ENCODE assay signal across 33 cellular contexts in genomic region chr16:50498756-50499155, GRCh38. TPM values are rescaled to one million over a fixed set of nuclear protein-coding genes. Genes with fewer than 3 reads are reported as not detected.
DNase-seq lines count a peak whose midpoint lies in the region; ATAC-seq and TF ChIP-seq lines count a peak whose summit lies in the region.
"Had no signal": no experiment of that assay in that cellular context is flagged by ENCODE, and none has a peak within 500 bp of the region (broad histone marks: within the 10 kb centered on the region; RNA-seq: fewer than 3 reads in every experiment).

No MANE protein-coding gene starts in this region.

- intact Hi-C loops in esophagus squamous epithelium (cut with DNase I): no loop called here
- intact Hi-C loops in sigmoid colon (cut with DNase I): no loop called here

- no peak for TF ChIP-seq CTCF in esophagus squamous epithelium (IDR thresholded peaks at IDR 0.05)
- no peak for TF ChIP-seq CTCF in sigmoid colon (IDR thresholded peaks at IDR 0.05)
- no peak for TF ChIP-seq CTCF in GM13977 (IDR thresholded peaks at IDR 0.05; ENCODE audit: extremely low read depth, insufficient read depth, missing control alignments)

- H3K4me1 ChIP-seq in esophagus squamous epithelium: no peaks in the 10 kb centered on the region
- H3K4me1 ChIP-seq in sigmoid colon: peaks cover 0 to 19% (median 16%) of the 10 kb centered on the region in 4 donors
- H3K4me1 ChIP-seq: A549, body of pancreas had no signal

- H3K36me3 ChIP-seq in esophagus squamous epithelium (no peaks in the 10 kb centered on the region), sigmoid colon (no peaks in the 10 kb centered on the region)
- H3K36me3 ChIP-seq: BLaER1, MG63 had no signal

- no peak for ATAC-seq in HG03378 (IDR thresholded peaks at IDR 0.05; ENCODE audit: unreplicated experiment)
- ATAC-seq: A549; activated CD4-positive, CD25-positive, alpha-beta regulatory T cell treated with anti-CD3 and anti-CD28 coated beads, Interleukin-2, amount 50 U/mL, for 24 hours; body of pancreas; natural killer cell; right cardiac atrium had no signal

- in situ Hi-C loops in GM13977 (cut with MboI; ENCODE audit: low pct_unique_long_range_greater_than_20kb, low sequenced_read_pairs, unreplicated experiment) (no loop called here), ACHN (cut with HindIII; ENCODE audit: low pct_ligation_motif_present, low pct_unique_long_range_greater_than_20kb, low sequenced_read_pairs) (no loop called here)

- DNase-seq in AG08395 (ENCODE audit: low spot score) (peak; percentile 21), NCI-H446 treated with DMSO at 0.1 percent for 48 hours (lab: John Stamatoyannopoulos, UW) (peak; percentile 29), esophagus squamous epithelium (lab: John Stamatoyannopoulos, UW) (no peak), sigmoid colon (no peak), GM13977 (ENCODE audit: low spot score) (no peak), NCI-H1930 (lab: John Stamatoyannopoulos, UW) (no peak), ACHN (no peak)
- DNase-seq: activated CD4-positive, alpha-beta T cell treated with anti-CD3 and anti-CD28 coated beads, Interleukin-2, amount 50 U/mL, for 48 hours; activated naive CD8-positive, alpha-beta T cell treated with anti-CD3 and anti-CD28 coated beads, Interleukin-2, amount 10 ng/mL, durations not matched to agents 7 days and 5 days; activated T-cell treated with anti-CD3 and anti-CD28 coated beads for 4 hours; body of pancreas; Caco-2; DMS79 treated with DMSO at 0.1 percent for 48 hours; effector CD4-positive, alpha-beta T cell; KBM-7; kidney; MG63; midbrain; natural killer cell; NCI-H2081; NCI-H226; NCI-H774; right cardiac atrium; RPMI8226; stimulated activated CD4-positive, alpha-beta T cell treated with anti-CD3 and anti-CD28 coated beads, Interleukin-12 subunit alpha, Interleukin-12 subunit beta, amount 100 ng/mL, for 4 hours; stimulated activated CD4-positive, alpha-beta T cell treated with anti-CD3 and anti-CD28 coated beads, Interleukin-4, amount 100 ng/mL, for 1 hour had no signal

- peak overlapping the region in 3 of 4 donors; percentile 37 to 55 (median 51) for H3K27ac ChIP-seq in esophagus squamous epithelium
- H3K27ac ChIP-seq in sigmoid colon: peak overlapping the region; percentile 21 to 78 (median 46)
- H3K27ac ChIP-seq: A549, BLaER1, body of pancreas, epithelial cell of prostate, SK-N-MC had no signal

- no peak for TF ChIP-seq EP300 in sigmoid colon (IDR thresholded peaks at IDR 0.05)

- peaks cover 0 to 13% (median 0%) of the 10 kb centered on the region in 4 donors for H3K27me3 ChIP-seq in esophagus squamous epithelium
- H3K27me3 ChIP-seq in sigmoid colon: no peaks in the 10 kb centered on the region
- H3K27me3 ChIP-seq: BLaER1, body of pancreas, MG63 had no signal

- no peak for TF ChIP-seq POLR2A in esophagus squamous epithelium (IDR thresholded peaks at IDR 0.05)
- TF ChIP-seq POLR2A in sigmoid colon (IDR thresholded peaks at IDR 0.05): no peak

- WGBS in esophagus squamous epithelium, 2 donors: 34 to 40% methylated on average over 4 to 5 of the region's 6 CpGs
- 68 to 70% methylated on average over 6 of the region's 6 CpGs for WGBS in sigmoid colon, 2 donors

- H3K4me3 ChIP-seq in esophagus squamous epithelium: no peak overlapping the region
- no peak overlapping the region for H3K4me3 ChIP-seq in sigmoid colon
- H3K4me3 ChIP-seq: A549, BLaER1, body of pancreas, MG63, SK-N-MC had no signal

- no peaks in the 10 kb centered on the region for H3K9me3 ChIP-seq in esophagus squamous epithelium
- no peaks in the 10 kb centered on the region for H3K9me3 ChIP-seq in sigmoid colon
- H3K9me3 ChIP-seq: A549, BLaER1, body of pancreas, MG63 had no signal

RNA-seq across cellular contexts. Expression of gene NKD1, which starts 49.4 kb away (rescaled TPM):
- 10 to 100 TPM in 1 of 4 donors, 1 to 10 TPM in 3; 1.1 to 10.5 (median 3.1) TPM for total RNA-seq in esophagus squamous epithelium
- total RNA-seq in sigmoid colon: 10 to 100 TPM in 3 of 4 donors, 1 to 10 TPM in 1; 6.7 to 18.0 (median 11.5) TPM
- polyA plus RNA-seq in sigmoid colon: 1 to 10 TPM in 2 of 3 donors, under 1 TPM in 1; under 0.01 to 2.8 (median 1.5) TPM
- total RNA-seq: fibroblast of villous mesenchyme had no signal

Comparison
In these comparisons a context has a peak if more than half of its experiments do, and no peak if none do; other contexts are left out.
1. DNase-seq: peak in AG08395 (single experiment) and NCI-H446 treated with DMSO at 0.1 percent for 48 hours (single experiment); none in esophagus squamous epithelium (single experiment), sigmoid colon (single experiment), GM13977 (single experiment), NCI-H1930 (0 of 2) and ACHN (single experiment).